ENCODE assay signal across 24 cellular contexts in genomic region chr17:9132291-9132690, GRCh38.
"Had no signal": no experiment of that assay in that cellular context is flagged by ENCODE, and none has a peak within 500 bp of the region (broad histone marks: within the 10 kb centered on the region; RNA-seq: fewer than 3 reads in every experiment).

No MANE protein-coding gene starts in this region.

- DNase-seq: activated CD4-positive, alpha-beta memory T cell treated with anti-CD3 and anti-CD28 coated beads, Interleukin-2, amount 10 ng/mL, durations not matched to agents 7 days and 5 days; activated CD4-positive, alpha-beta T cell treated with anti-CD3 and anti-CD28 coated beads for 1 hour; activated CD4-positive, alpha-beta T cell treated with anti-CD3 and anti-CD28 coated beads for 4 hours; activated CD4-positive, alpha-beta T cell treated with anti-CD3 and anti-CD28 coated beads, Interleukin-2, amount 10 ng/mL, durations not matched to agents 7 days and 5 days; activated CD4-positive, alpha-beta T cell treated with anti-CD3 and anti-CD28 coated beads, Interleukin-2, amount 50 U/mL, for 4 hours; activated CD8-positive, alpha-beta memory T cell treated with anti-CD3 and anti-CD28 coated beads, Interleukin-2, amount 50 U/mL, for 48 hours; activated gamma-delta T cell; activated naive CD4-positive, alpha-beta T cell; activated naive CD4-positive, alpha-beta T cell treated with anti-CD3 and anti-CD28 coated beads, Interleukin-2, amount 10 ng/mL, durations not matched to agents 7 days and 5 days; activated naive CD8-positive, alpha-beta T cell treated with anti-CD3 and anti-CD28 coated beads, Interleukin-2, amount 10 ng/mL, durations not matched to agents 7 days and 5 days; activated T-cell treated with anti-CD3 and anti-CD28 coated beads for 4 hours; activated T-cell treated with anti-CD3 and anti-CD28 coated beads, Interleukin-2, amount 50 U/mL, for 24 hours; activated T-cell treated with anti-CD3 and anti-CD28 coated beads, Interleukin-2, amount 50 U/mL, for 72 hours; anterior cingulate cortex; brain microvascular endothelial cell; cortex of kidney; dermis blood vessel endothelial cell; effector CD4-positive, alpha-beta T cell; effector memory CD8-positive, alpha-beta T cell; esophagus squamous epithelium; foreskin melanocyte; T-helper 2 cell had no signal

- H3K4me3 ChIP-seq: esophagus squamous epithelium, gastroesophageal sphincter had no signal

- H3K27me3 ChIP-seq: brain microvascular endothelial cell, esophagus squamous epithelium, gastroesophageal sphincter had no signal

- H3K36me3 ChIP-seq: brain microvascular endothelial cell, esophagus squamous epithelium, gastroesophageal sphincter had no signal

- ATAC-seq: activated naive CD4-positive, alpha-beta T cell treated with anti-CD3 and anti-CD28 coated beads, Interleukin-2, amount 50 U/mL, for 72 hours; activated T-cell treated with anti-CD3 and anti-CD28 coated beads, Interleukin-2, amount 50 U/mL, for 72 hours; effector memory CD8-positive, alpha-beta T cell; gastroesophageal sphincter had no signal

- H3K9me3 ChIP-seq: esophagus squamous epithelium, gastroesophageal sphincter had no signal

- H3K27ac ChIP-seq: brain microvascular endothelial cell, esophagus squamous epithelium, gastroesophageal sphincter had no signal
